ENCODE assay signal across 10 cellular contexts in genomic region chr2:239790313-239790712, GRCh38.
"Had no signal": no experiment of that assay in that cellular context is flagged by ENCODE, and none has a peak within 500 bp of the region (broad histone marks: within the 10 kb centered on the region; RNA-seq: fewer than 3 reads in every experiment).

No MANE protein-coding gene starts in this region.

- DNase-seq: brain microvascular endothelial cell; cerebellar nuclear complex; dermis blood vessel endothelial cell; hypothalamus; left cardiac atrium; mammary epithelial cell; nucleus accumbens; stimulated activated CD4-positive, alpha-beta T cell treated with anti-CD3 and anti-CD28 coated beads, Interleukin-4, amount 100 ng/mL, for 24 hours had no signal

- H3K27ac ChIP-seq: brain microvascular endothelial cell, tibial nerve had no signal

- H3K4me3 ChIP-seq: tibial nerve had no signal

- ATAC-seq: activated naive CD4-positive, alpha-beta T cell treated with anti-CD3 and anti-CD28 coated beads, Interleukin-2, amount 50 U/mL, for 72 hours; left cardiac atrium had no signal
